Comparison of ENCODE assay signal across 3 cellular contexts in the genomic region with DNA sequence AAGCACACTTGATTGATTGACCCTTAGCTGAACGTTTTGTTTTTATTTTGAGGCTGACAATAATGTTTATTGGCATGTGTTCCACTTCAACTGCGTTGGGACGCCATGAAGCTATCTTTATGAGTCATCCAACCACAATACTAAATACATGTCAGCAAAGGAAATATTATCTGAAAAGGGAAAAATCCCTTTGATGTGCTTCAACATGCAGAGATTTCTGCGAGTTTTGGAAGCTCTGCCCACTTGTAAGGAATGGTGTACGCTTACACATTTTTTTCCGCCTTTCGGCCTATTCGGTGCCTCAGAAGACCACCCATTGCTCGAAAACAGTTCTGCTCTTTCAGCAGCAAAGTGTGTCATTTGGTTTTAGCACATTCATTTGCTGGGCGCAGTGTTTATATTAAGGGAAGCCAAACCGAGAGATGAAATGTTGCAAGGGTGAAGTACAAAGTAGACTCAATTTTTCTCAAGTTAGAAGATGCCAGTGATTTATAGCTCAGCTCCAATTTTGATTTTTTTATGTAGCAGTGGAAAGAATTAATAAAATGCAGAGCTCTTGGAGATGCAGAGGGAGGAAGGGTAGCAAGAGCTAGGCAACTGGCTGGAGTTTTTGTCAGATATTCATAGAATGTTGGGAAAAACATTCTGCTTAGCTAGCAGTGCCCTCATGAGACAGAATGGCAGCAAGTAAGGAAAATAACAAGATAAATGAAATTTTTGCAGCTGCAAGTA.
TF ChIP-seq lines count a peak whose summit lies in the region.

No MANE protein-coding gene starts in this region.

TF ChIP-seq in A549, 52 proteins besides CTCF, POLR2A, EP300 and RAD21 (continued from another document):
- no peak for TF ChIP-seq ZFP36 (IDR thresholded peaks at IDR 0.05; ENCODE audit: borderline replicate concordance, partially characterized antibody)
- TF ChIP-seq MYC (IDR thresholded peaks at IDR 0.05; ENCODE audit: borderline replicate concordance, low read length) = no peak
- TF ChIP-seq CEBPB (IDR thresholded peaks at IDR 0.05) = no peak
- TF ChIP-seq MAFK (IDR thresholded peaks at IDR 0.05; ENCODE audit: partially characterized antibody) = no peak
- TF ChIP-seq ZSCAN20 (CRISPR knock-in tag; IDR thresholded peaks at IDR 0.05) = no peak
- no peak for TF ChIP-seq CBX2 (IDR thresholded peaks at IDR 0.05; ENCODE audit: borderline replicate concordance, low read depth)
- TF ChIP-seq HDAC2 (IDR thresholded peaks at IDR 0.05) = no peak
- TF ChIP-seq NPAS2 (CRISPR knock-in tag; IDR thresholded peaks at IDR 0.05; ENCODE audit: borderline replicate concordance) = no peak
- no peak for TF ChIP-seq HOXA7 (CRISPR knock-in tag; IDR thresholded peaks at IDR 0.05)
- TF ChIP-seq TP53 (CRISPR knock-in tag; IDR thresholded peaks at IDR 0.05) = no peak
- no peak for TF ChIP-seq MAX (IDR thresholded peaks at IDR 0.05)
- no peak for TF ChIP-seq POLR2AphosphoS2 (conservative IDR thresholded peaks at IDR 0.05; ENCODE audit: low read length)
- no peak for TF ChIP-seq SREBF2 (IDR thresholded peaks at IDR 0.05)
- TF ChIP-seq CHD4 (IDR thresholded peaks at IDR 0.05; ENCODE audit: borderline replicate concordance) = no peak
- no peak for TF ChIP-seq USF2 (IDR thresholded peaks at IDR 0.05)
- no peak for TF ChIP-seq PBX3 (IDR thresholded peaks at IDR 0.05)

TF ChIP-seq in HCT116, 20 proteins besides CTCF, POLR2A, EP300 and RAD21 (continued from another document):
- peak; percentile 40 for TF ChIP-seq FOSL1 (IDR thresholded peaks at IDR 0.05; ENCODE audit: low read depth)
- TF ChIP-seq MAX (IDR thresholded peaks at IDR 0.05) = no peak
- TF ChIP-seq TCF7L2 (IDR thresholded peaks at IDR 0.05; ENCODE audit: borderline replicate concordance, extremely low read depth, insufficient read depth, insufficient read length) = peak; percentile 76
- TF ChIP-seq ZFX (IDR thresholded peaks at IDR 0.05) = no peak
- TF ChIP-seq JUND (IDR thresholded peaks at IDR 0.05) = peak; percentile 40; the same call in 1 of the 2 replicates
- TF ChIP-seq EGR1 (IDR thresholded peaks at IDR 0.05; ENCODE audit: low read depth) = no peak
- no peak for TF ChIP-seq CBX3 (IDR thresholded peaks at IDR 0.05; ENCODE audit: low read depth)

TF ChIP-seq in SK-N-SH treated with all-trans-retinoic acid at 6 μM for 48 hours, 23 proteins besides CTCF, POLR2A, EP300 and RAD21 (continued from another document):
- TF ChIP-seq ZC3H10 (CRISPR knock-in tag; IDR thresholded peaks at IDR 0.05) = 0 out of 2 replicates have a peak, but pooled peaks have one; percentile 21
- TF ChIP-seq ZNF565 (CRISPR knock-in tag; conservative IDR thresholded peaks at IDR 0.05; ENCODE audit: low read depth) = no peak
- no peak for TF ChIP-seq RARB (CRISPR knock-in tag; IDR thresholded peaks at IDR 0.05)
- TF ChIP-seq TOX (CRISPR knock-in tag; IDR thresholded peaks at IDR 0.05; ENCODE audit: borderline replicate concordance) = no peak; the same call in 1 of the 2 replicates
- no peak for TF ChIP-seq CREB5 (CRISPR knock-in tag; IDR thresholded peaks at IDR 0.05; ENCODE audit: low read depth)
- TF ChIP-seq ARNTL (CRISPR knock-in tag; IDR thresholded peaks at IDR 0.05; ENCODE audit: borderline replicate concordance, low read depth) = no peak
- TF ChIP-seq ZFP30 (CRISPR knock-in tag; IDR thresholded peaks at IDR 0.05) = no peak
- peak; percentile 49; the same call in 1 of the 2 replicates for TF ChIP-seq ISL1 (CRISPR knock-in tag; IDR thresholded peaks at IDR 0.05)
- TF ChIP-seq ZFP3 (CRISPR knock-in tag; IDR thresholded peaks at IDR 0.05) = no peak
